Comparison of ENCODE assay signal across 24 cellular contexts in genomic region chr10:119815671-119816070, GRCh38.
"Had no signal": no experiment of that assay in that cellular context is flagged by ENCODE, and none has a peak within 500 bp of the region (broad histone marks: within the 10 kb centered on the region; RNA-seq: fewer than 3 reads in every experiment).

No MANE protein-coding gene starts in this region.

- H3K4me1 Mint-ChIP-seq: activated naive CD8-positive, alpha-beta T cell treated with anti-CD3 and anti-CD28 coated beads, Interleukin-2, amount 50 U/mL, for 24 hours had no signal

- H3K27ac Mint-ChIP-seq: activated naive CD4-positive, alpha-beta T cell treated with anti-CD3 and anti-CD28 coated beads, Interleukin-2, amount 50 U/mL, for 72 hours; activated naive CD8-positive, alpha-beta T cell treated with anti-CD3 and anti-CD28 coated beads, Interleukin-2, amount 50 U/mL, for 24 hours; activated T-cell treated with anti-CD3 and anti-CD28 coated beads, Interleukin-2, amount 50 U/mL, for 72 hours had no signal

- H3K9me3 ChIP-seq: ascending aorta, body of pancreas had no signal

- ATAC-seq: activated naive CD4-positive, alpha-beta T cell treated with anti-CD3 and anti-CD28 coated beads, Interleukin-2, amount 50 U/mL, for 72 hours; activated naive CD8-positive, alpha-beta T cell treated with anti-CD3 and anti-CD28 coated beads, Interleukin-2, amount 50 U/mL, for 24 hours; activated T-cell treated with anti-CD3 and anti-CD28 coated beads, Interleukin-2, amount 50 U/mL, for 72 hours; body of pancreas had no signal

- DNase-seq: activated CD4-positive, CD25-positive, alpha-beta regulatory T cell; activated naive CD8-positive, alpha-beta T cell treated with anti-CD3 and anti-CD28 coated beads, Interleukin-2, amount 50 U/mL, for 24 hours; activated T-cell treated with anti-CD3 and anti-CD28 coated beads for 4 hours; activated T-cell treated with anti-CD3 and anti-CD28 coated beads, Interleukin-2, amount 50 U/mL, for 72 hours; amniotic stem cell; body of pancreas; central memory CD4-positive, alpha-beta T cell; KG1; MV-4-11; NCI-H1092 treated with DMSO at 0.1 percent for 48 hours; NCI-H1417 treated with DMSO at 0.1 percent for 48 hours; NCI-H1694; NCI-H2029; NCI-H2107; NCI-H2171 treated with DMSO at 0.1 percent for 48 hours; NCI-H345; NCI-H510A; NCI-H526 treated with DMSO at 0.1 percent for 48 hours; NCI-H82; SIG-M5; T-helper 2 cell; T1000 had no signal

- H3K27me3 ChIP-seq: ascending aorta, body of pancreas had no signal

- H3K9me3 Mint-ChIP-seq: activated naive CD4-positive, alpha-beta T cell treated with anti-CD3 and anti-CD28 coated beads, Interleukin-2, amount 50 U/mL, for 72 hours; activated naive CD8-positive, alpha-beta T cell treated with anti-CD3 and anti-CD28 coated beads, Interleukin-2, amount 50 U/mL, for 24 hours; activated T-cell treated with anti-CD3 and anti-CD28 coated beads, Interleukin-2, amount 50 U/mL, for 72 hours had no signal

- H3K4me3 ChIP-seq: ascending aorta, body of pancreas had no signal

- H3K4me3 Mint-ChIP-seq: activated naive CD8-positive, alpha-beta T cell treated with anti-CD3 and anti-CD28 coated beads, Interleukin-2, amount 50 U/mL, for 24 hours; activated T-cell treated with anti-CD3 and anti-CD28 coated beads, Interleukin-2, amount 50 U/mL, for 72 hours had no signal

- H3K27me3 Mint-ChIP-seq: activated naive CD8-positive, alpha-beta T cell treated with anti-CD3 and anti-CD28 coated beads, Interleukin-2, amount 50 U/mL, for 24 hours had no signal
